21 cellular contexts compared by ENCODE assay signal in the genomic region with DNA sequence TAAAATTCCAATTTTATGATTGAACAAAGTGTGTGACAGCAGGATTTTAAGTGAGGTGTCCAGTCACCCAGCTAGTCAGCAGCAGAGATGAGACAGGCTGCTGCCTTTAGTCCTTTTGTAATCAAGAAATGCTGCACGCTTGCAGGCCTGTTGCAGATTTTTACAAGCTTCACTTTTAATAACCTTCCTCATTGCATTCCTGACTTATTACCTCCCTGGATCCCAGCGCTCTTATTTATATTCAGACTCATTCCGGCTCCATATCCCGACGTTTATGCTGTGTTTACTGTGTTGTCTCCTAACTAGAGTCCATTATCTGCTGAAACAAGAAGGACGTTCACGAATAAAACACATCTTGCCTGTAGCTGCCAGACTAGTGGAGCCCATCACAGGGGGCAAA.
A peak's percentile ranks its signal among the peaks of the same experiment; 100 is the strongest.
DNase-seq lines count a peak whose midpoint lies in the region; ATAC-seq and TF ChIP-seq lines count a peak whose summit lies in the region.
"Had no signal": no experiment of that assay in that cellular context is flagged by ENCODE, and none has a peak within 500 bp of the region (broad histone marks: within the 10 kb centered on the region; RNA-seq: fewer than 3 reads in every experiment).

No MANE protein-coding gene starts in this region.

- H3K36me3 Mint-ChIP-seq in GM23338 (ENCODE audit: low read depth): no peaks in the 10 kb centered on the region
- no peaks in the 10 kb centered on the region for H3K36me3 Mint-ChIP-seq in osteocyte (ENCODE audit: unreplicated experiment)
- H3K36me3 Mint-ChIP-seq: CD4-positive, alpha-beta memory T cell had no signal

- no peak overlapping the region for H3K4me3 ChIP-seq in GM23338
- H3K4me3 ChIP-seq: A549; BLaER1 treated with 17β-estradiol and CSF1 and Interleukin-3, amounts not matched to agents 10 nM and 100 nM; HAP-1 had no signal

- intact Hi-C loops in left colon (cut with DNase I, micrococcal nuclease): no loop called here

- H3K4me1 ChIP-seq in GM23338 (ENCODE audit: insufficient read depth): peaks cover 6% of the 10 kb centered on the region
- H3K4me1 ChIP-seq: A549, BE2C, HAP-1 had no signal

- no peaks in the 10 kb centered on the region for H3F3A ChIP-seq in GM23338 (replicated peaks; ENCODE audit: low read depth)

- H4K20me1 ChIP-seq in GM23338 (replicated peaks; ENCODE audit: insufficient read depth): no peaks in the 10 kb centered on the region
- H4K20me1 ChIP-seq: BLaER1 treated with 17β-estradiol and CSF1 and Interleukin-3, amounts not matched to agents 10 nM and 100 nM had no signal

- no peaks in the 10 kb centered on the region for H3K27me3 ChIP-seq in GM23338 (ENCODE audit: insufficient read depth)
- H3K27me3 ChIP-seq: BE2C; BLaER1 treated with 17β-estradiol and CSF1 and Interleukin-3, amounts not matched to agents 10 nM and 100 nM had no signal

- DNase-seq in GM23338 (ENCODE audit: low spot score) (no peak), left colon (no peak), activated T-cell treated with anti-CD3 and anti-CD28 coated beads for 4 hours (no peak), NCI-H2107 (lab: John Stamatoyannopoulos, UW) (no peak), osteocyte (ENCODE audit: extremely low spot score, unreplicated experiment) (no peak)
- DNase-seq: 8988T; ACHN; AML-193; BE2C; Calu3; CD4-positive, alpha-beta memory T cell; COR-L47; DMS53; DMS79 treated with DMSO at 0.1 percent for 48 hours; GF-D8; GOT3; HFFc6 had no signal

- H3K36me3 ChIP-seq in GM23338 (ENCODE audit: insufficient read depth): no peaks in the 10 kb centered on the region
- H3K36me3 ChIP-seq: BE2C; BLaER1 treated with 17β-estradiol and CSF1 and Interleukin-3, amounts not matched to agents 10 nM and 100 nM; HAP-1 had no signal

- ATAC-seq in GM23338 (no peak), left colon (peak; percentile 76)
- ATAC-seq: A549 had no signal

- peak overlapping the region; percentile 45; the same call in 1 of the 2 replicates for H2AFZ ChIP-seq in GM23338

- H3K27me3 Mint-ChIP-seq in GM23338 (ENCODE audit: insufficient read depth, low read depth, poor library complexity) (no peaks in the 10 kb centered on the region), osteocyte (ENCODE audit: unreplicated experiment) (no peaks in the 10 kb centered on the region)
- H3K27me3 Mint-ChIP-seq: CD4-positive, alpha-beta memory T cell had no signal

- no peak for TF ChIP-seq CTCF in GM23338 (conservative IDR thresholded peaks at IDR 0.05; ENCODE audit: low read depth in 2 of 2)
- no peak for TF ChIP-seq CTCF in VCaP (conservative IDR thresholded peaks at IDR 0.05)
- no peak for TF ChIP-seq CTCF in osteocyte (IDR thresholded peaks at IDR 0.05)

- H3K4me1 Mint-ChIP-seq in GM23338 (peaks cover 18% of the 10 kb centered on the region), osteocyte (ENCODE audit: unreplicated experiment) (no peaks in the 10 kb centered on the region)
- H3K4me1 Mint-ChIP-seq: CD4-positive, alpha-beta memory T cell had no signal

- no peak overlapping the region for H3K4me3 Mint-ChIP-seq in GM23338
- no peak overlapping the region for H3K4me3 Mint-ChIP-seq in osteocyte (ENCODE audit: unreplicated experiment)
- H3K4me3 Mint-ChIP-seq: CD4-positive, alpha-beta memory T cell; HFFc6 had no signal

- peaks cover 13% of the 10 kb centered on the region; the same call in 1 of the 2 replicates for H3K9me2 ChIP-seq in GM23338 (ENCODE audit: insufficient read depth)

- no peaks in the 10 kb centered on the region for H3K79me2 ChIP-seq in GM23338 (replicated peaks; ENCODE audit: insufficient read depth)

- no peak overlapping the region for H3K4me2 ChIP-seq in GM23338
- H3K4me2 ChIP-seq: A549; BLaER1 treated with 17β-estradiol and CSF1 and Interleukin-3, amounts not matched to agents 10 nM and 100 nM had no signal

- H3K27ac Mint-ChIP-seq in GM23338 (no peak overlapping the region), osteocyte (ENCODE audit: unreplicated experiment) (no peak overlapping the region)
- H3K27ac Mint-ChIP-seq: CD4-positive, alpha-beta memory T cell; HFFc6 had no signal

- H3K9me3 Mint-ChIP-seq in GM23338 (no peaks in the 10 kb centered on the region), osteocyte (ENCODE audit: unreplicated experiment) (peaks cover 9% of the 10 kb centered on the region)

- no peak overlapping the region for H3K27ac ChIP-seq in GM23338 (ENCODE audit: low read depth)
- peak overlapping the region; percentile 74 for H3K27ac ChIP-seq in VCaP
- H3K27ac ChIP-seq: A549; BLaER1 treated with 17β-estradiol and CSF1 and Interleukin-3, amounts not matched to agents 10 nM and 100 nM had no signal

TF ChIP-seq in GM23338, 12 proteins besides CTCF, POLR2A, EP300 and RAD21 (continues in another document):
- no peak for TF ChIP-seq JUNB (IDR thresholded peaks at IDR 0.05; ENCODE audit: unreplicated experiment)
- no peak for TF ChIP-seq ZNF331 (CRISPR knock-in tag; IDR thresholded peaks at IDR 0.05; ENCODE audit: low read depth)
- no peak for TF ChIP-seq EZH2phosphoT487 (IDR thresholded peaks at IDR 0.05; ENCODE audit: unreplicated experiment)
- TF ChIP-seq REST (IDR thresholded peaks at IDR 0.05; ENCODE audit: unreplicated experiment): no peak
- no peak for TF ChIP-seq STAT1 (IDR thresholded peaks at IDR 0.05; ENCODE audit: unreplicated experiment)
- no peak for TF ChIP-seq POLR2AphosphoS5 (IDR thresholded peaks at IDR 0.05; ENCODE audit: low read depth)
- TF ChIP-seq NANOG (IDR thresholded peaks at IDR 0.05; ENCODE audit: borderline replicate concordance): no peak
